24 cellular contexts compared by ENCODE assay signal in genomic region chr10:62426600-62426999, GRCh38. TPM values are rescaled to one million over a fixed set of nuclear protein-coding genes. Genes with fewer than 3 reads are reported as not detected.
DNase-seq lines count a peak whose midpoint lies in the region; ATAC-seq and TF ChIP-seq lines count a peak whose summit lies in the region.
"Had no signal": no experiment of that assay in that cellular context is flagged by ENCODE, and none has a peak within 500 bp of the region (broad histone marks: within the 10 kb centered on the region; RNA-seq: fewer than 3 reads in every experiment).

No MANE protein-coding gene starts in this region.

- H2BK120ac ChIP-seq in mesendoderm (ENCODE audit: low read depth, low read length), result no peak overlapping the region

- ATAC-seq in GM21526 (IDR thresholded peaks at IDR 0.05; ENCODE audit: low FRiP score, unreplicated experiment) (no peak), GM19351 (IDR thresholded peaks at IDR 0.05; ENCODE audit: unreplicated experiment) (no peak)
- ATAC-seq: effector memory CD8-positive, alpha-beta T cell had no signal

- POLR2A ChIA-PET in activated CD4-positive, alpha-beta memory T cell treated with anti-CD3 and anti-CD28 coated beads for 36 hours (lab: Charles Lee), result no interaction called here
- POLR2A ChIA-PET in activated CD4-positive, alpha-beta memory T cell treated with anti-CD3 and anti-CD28 coated beads, Interleukin-2, amount 10 ng/mL, durations not matched to agents 7 days and 5 days (lab: Charles Lee), result no interaction called here

- no peak for DNase-seq in activated CD4-positive, alpha-beta memory T cell treated with anti-CD3 and anti-CD28 coated beads for 36 hours
- no peak for DNase-seq in activated CD4-positive, alpha-beta memory T cell treated with anti-CD3 and anti-CD28 coated beads, Interleukin-2, amount 10 ng/mL, durations not matched to agents 7 days and 5 days
- no peak for DNase-seq in caudate nucleus (lab: John Stamatoyannopoulos, UW)
- DNase-seq in mesendoderm, result peak; percentile 74
- DNase-seq in osteoblast (ENCODE audit: insufficient read length, low spot score, missing footprints), result no peak
- DNase-seq: activated CD4-positive, alpha-beta T cell treated with anti-CD3 and anti-CD28 coated beads for 1 hour; colonic mucosa; effector memory CD8-positive, alpha-beta T cell; hypothalamus; kidney; NCI-H1105; NCI-H1930; NCI-H526 had no signal

- CTCF ChIA-PET in activated CD4-positive, alpha-beta memory T cell treated with anti-CD3 and anti-CD28 coated beads for 36 hours (lab: Charles Lee), result interaction anchor here (0.6 to 1.7 kb wide), 4 partner anchors 11 to 181 kb away, joined by 3 to 8 read pairs (median 4); no protein-coding TSS in a partner anchor
- CTCF ChIA-PET in activated CD4-positive, alpha-beta memory T cell treated with anti-CD3 and anti-CD28 coated beads, Interleukin-2, amount 10 ng/mL, durations not matched to agents 7 days and 5 days (lab: Charles Lee), result interaction anchor here (0.8 to 1.6 kb wide), 2 partner anchors 10 to 25 kb away, joined by 3 to 8 read pairs; no protein-coding TSS in a partner anchor

- H4K20me1 ChIP-seq in osteoblast (ENCODE audit: insufficient read depth, low read length), result no peaks in the 10 kb centered on the region

- no peak overlapping the region for H2BK15ac ChIP-seq in mesendoderm (replicated peaks; ENCODE audit: low read depth)

- H3K4me2 ChIP-seq in mesendoderm (ENCODE audit: low read length) (no peak overlapping the region), osteoblast (ENCODE audit: insufficient read depth, low read length) (no peak overlapping the region)

- H3K27ac ChIP-seq in caudate nucleus (ENCODE audit: low read depth, low read length), result peak overlapping the region; percentile 8
- no peak overlapping the region for H3K27ac ChIP-seq in mesendoderm (ENCODE audit: low read depth, low read length)
- no peak overlapping the region for H3K27ac ChIP-seq in osteoblast (ENCODE audit: low read depth, low read length)
- H3K27ac ChIP-seq: colonic mucosa, esophagus muscularis mucosa, GM23248, HL-60, RWPE1, SK-N-MC had no signal

- H4K5ac ChIP-seq in mesendoderm (ENCODE audit: low read length), result no peak overlapping the region

- TF ChIP-seq EP300 in Ishikawa (IDR thresholded peaks at IDR 0.05; ENCODE audit: borderline replicate concordance), result no peak

- H4K8ac ChIP-seq in mesendoderm (ENCODE audit: low read depth, low read length), result no peak overlapping the region

- no peak overlapping the region for H3K18ac ChIP-seq in mesendoderm (ENCODE audit: low read length)

- H3K4me3 Mint-ChIP-seq in activated CD4-positive, alpha-beta memory T cell treated with anti-CD3 and anti-CD28 coated beads for 36 hours, result no peak overlapping the region
- H3K4me3 Mint-ChIP-seq in activated CD4-positive, alpha-beta memory T cell treated with anti-CD3 and anti-CD28 coated beads, Interleukin-2, amount 10 ng/mL, durations not matched to agents 7 days and 5 days, result no peak overlapping the region
- H3K4me3 Mint-ChIP-seq: effector memory CD8-positive, alpha-beta T cell; T-helper 1 cell treated with Interleukin-12 subunit alpha and Interleukin-12 subunit beta and Interleukin-4 antibody, amounts not matched to agents 30 μg/mL and 1 μg/mL, for 36 hours had no signal

- TF ChIP-seq RAD21 in Ishikawa (IDR thresholded peaks at IDR 0.05; ENCODE audit: low read depth), result no peak

- no peak overlapping the region for H3K56ac ChIP-seq in mesendoderm (ENCODE audit: low read length)

- TF ChIP-seq CTCF in osteoblast (IDR thresholded peaks at IDR 0.05; ENCODE audit: extremely low read depth, low read depth, low read length), result no peak

- H3K9ac ChIP-seq in mesendoderm (ENCODE audit: low read length), result no peak overlapping the region
- H3K9ac ChIP-seq: GM23248 had no signal

- no peaks in the 10 kb centered on the region for H3K27me3 ChIP-seq in mesendoderm (ENCODE audit: insufficient read depth, low read length, poor library complexity)
- no peaks in the 10 kb centered on the region for H3K27me3 ChIP-seq in osteoblast (ENCODE audit: insufficient read depth, low read length)
- H3K27me3 ChIP-seq: colonic mucosa, esophagus muscularis mucosa had no signal

- no peak overlapping the region for H3K4ac ChIP-seq in mesendoderm (ENCODE audit: low read depth, low read length)

- H3K79me2 ChIP-seq in mesendoderm (ENCODE audit: control insufficient read depth, insufficient read depth, low read length), result no peaks in the 10 kb centered on the region
- no peaks in the 10 kb centered on the region for H3K79me2 ChIP-seq in osteoblast (ENCODE audit: insufficient read depth, low read length)

- H2BK5ac ChIP-seq in mesendoderm (ENCODE audit: low read length), result no peak overlapping the region

- WGBS in mesendoderm (ENCODE audit: extremely low coverage, insufficient coverage, low lambda C conversion rate), result no CpG with 5 or more reads among the region's 3 CpGs

- no peaks in the 10 kb centered on the region for H3K9me3 ChIP-seq in osteoblast (ENCODE audit: low read depth, low read length)
- H3K9me3 ChIP-seq: colonic mucosa, esophagus muscularis mucosa had no signal

- H2AFZ ChIP-seq in osteoblast (ENCODE audit: low read length), result no peak overlapping the region
- H2AFZ ChIP-seq: GM23248 had no signal

- H2AK5ac ChIP-seq in mesendoderm (ENCODE audit: low read length), result no peak overlapping the region

- peaks cover 23% of the 10 kb centered on the region for H3K9me3 Mint-ChIP-seq in activated CD4-positive, alpha-beta memory T cell treated with anti-CD3 and anti-CD28 coated beads for 36 hours
- H3K9me3 Mint-ChIP-seq in activated CD4-positive, alpha-beta memory T cell treated with anti-CD3 and anti-CD28 coated beads, Interleukin-2, amount 10 ng/mL, durations not matched to agents 7 days and 5 days, result peaks cover 6% of the 10 kb centered on the region

- no peak overlapping the region for H3K23ac ChIP-seq in mesendoderm (ENCODE audit: low read length)

- H3K36me3 Mint-ChIP-seq in activated CD4-positive, alpha-beta memory T cell treated with anti-CD3 and anti-CD28 coated beads for 36 hours, result peaks cover 6% of the 10 kb centered on the region
- H3K36me3 Mint-ChIP-seq in activated CD4-positive, alpha-beta memory T cell treated with anti-CD3 and anti-CD28 coated beads, Interleukin-2, amount 10 ng/mL, durations not matched to agents 7 days and 5 days (ENCODE audit: low read depth), result no peaks in the 10 kb centered on the region

- H3K79me1 ChIP-seq in mesendoderm (ENCODE audit: low read length), result no peaks in the 10 kb centered on the region

- H3K27me3 Mint-ChIP-seq in activated CD4-positive, alpha-beta memory T cell treated with anti-CD3 and anti-CD28 coated beads for 36 hours, result peaks cover 1% of the 10 kb centered on the region
- no peaks in the 10 kb centered on the region for H3K27me3 Mint-ChIP-seq in activated CD4-positive, alpha-beta memory T cell treated with anti-CD3 and anti-CD28 coated beads, Interleukin-2, amount 10 ng/mL, durations not matched to agents 7 days and 5 days
- H3K27me3 Mint-ChIP-seq: effector memory CD8-positive, alpha-beta T cell had no signal

- peak overlapping the region; percentile 3 for H3K27ac Mint-ChIP-seq in activated CD4-positive, alpha-beta memory T cell treated with anti-CD3 and anti-CD28 coated beads for 36 hours
- H3K27ac Mint-ChIP-seq in activated CD4-positive, alpha-beta memory T cell treated with anti-CD3 and anti-CD28 coated beads, Interleukin-2, amount 10 ng/mL, durations not matched to agents 7 days and 5 days, result no peak overlapping the region
- H3K27ac Mint-ChIP-seq: effector memory CD8-positive, alpha-beta T cell; progenitor cell of endocrine pancreas; T-helper 1 cell treated with Interleukin-12 subunit alpha and Interleukin-12 subunit beta and Interleukin-4 antibody, amounts not matched to agents 30 μg/mL and 1 μg/mL, for 36 hours had no signal

- H3K4me3 ChIP-seq in mesendoderm (ENCODE audit: low read length) (no peak overlapping the region), osteoblast (ENCODE audit: insufficient read depth, low read length) (no peak overlapping the region)
- H3K4me3 ChIP-seq: colonic mucosa, esophagus muscularis mucosa, GM23248, lung, SK-N-MC had no signal

- intact Hi-C loops in activated CD4-positive, alpha-beta memory T cell treated with anti-CD3 and anti-CD28 coated beads for 36 hours (cut with micrococcal nuclease), result loop anchor here (1.0 to 10.0 kb wide), 10 partner anchors 42 to 707 kb away; partner anchors contain the start of genes NRBF2 and RTKN2

- no peaks in the 10 kb centered on the region for H3K4me1 ChIP-seq in mesendoderm (ENCODE audit: control insufficient read depth, low read depth, low read length)
- peaks cover 17% of the 10 kb centered on the region for H3K4me1 ChIP-seq in osteoblast (ENCODE audit: insufficient read depth, low read length)
- H3K4me1 ChIP-seq: colonic mucosa, esophagus muscularis mucosa had no signal

- no peaks in the 10 kb centered on the region for H3K36me3 ChIP-seq in mesendoderm (ENCODE audit: control insufficient read depth, insufficient read depth, low read length)
- no peaks in the 10 kb centered on the region for H3K36me3 ChIP-seq in osteoblast (ENCODE audit: insufficient read depth, low read length)
- H3K36me3 ChIP-seq: colonic mucosa, esophagus muscularis mucosa had no signal

- peaks cover 32% of the 10 kb centered on the region for H3K4me1 Mint-ChIP-seq in activated CD4-positive, alpha-beta memory T cell treated with anti-CD3 and anti-CD28 coated beads for 36 hours (ENCODE audit: low read depth)
- H3K4me1 Mint-ChIP-seq in activated CD4-positive, alpha-beta memory T cell treated with anti-CD3 and anti-CD28 coated beads, Interleukin-2, amount 10 ng/mL, durations not matched to agents 7 days and 5 days, result no peaks in the 10 kb centered on the region

TF ChIP-seq in Ishikawa, 13 proteins besides CTCF, POLR2A, EP300 and RAD21 (continues in another document):
- 0 out of 2 replicates have a peak, but pooled peaks have one; percentile 36 for TF ChIP-seq NFIC (IDR thresholded peaks at IDR 0.05)

RNA-seq across cellular contexts. Expression of gene ZNF365, which starts 52.4 kb away (rescaled TPM):
- total RNA-seq in activated CD4-positive, alpha-beta memory T cell treated with anti-CD3 and anti-CD28 coated beads for 36 hours, result 1 to 10 TPM; 1.2 to 1.4 TPM
- total RNA-seq in activated CD4-positive, alpha-beta memory T cell treated with anti-CD3 and anti-CD28 coated beads, Interleukin-2, amount 10 ng/mL, durations not matched to agents 7 days and 5 days, result under 1 TPM; 0.23 to 0.35 TPM
- 0.21 TPM for polyA plus RNA-seq in mesendoderm (2013, experiment 1 of 2)
- 0.20 TPM for polyA plus RNA-seq in mesendoderm (2013, experiment 2 of 2)
- total RNA-seq in osteoblast, result 9.1 and 9.8 TPM in 2 replicates
- total RNA-seq: progenitor cell of endocrine pancreas had no signal
